26 cellular contexts compared by ENCODE assay signal in genomic region chr17:59238904-59239303, GRCh38.
"Had no signal": no experiment of that assay in that cellular context is flagged by ENCODE, and none has a peak within 500 bp of the region (broad histone marks: within the 10 kb centered on the region; RNA-seq: fewer than 3 reads in every experiment).

No MANE protein-coding gene starts in this region.

- H3K36me3 ChIP-seq: esophagus muscularis mucosa, heart right ventricle, left ventricle myocardium inferior, lower lobe of right lung, suprapubic skin, thyroid gland had no signal

- ATAC-seq: heart right ventricle; left cardiac atrium; lower lobe of right lung; naive thymus-derived CD8-positive, alpha-beta T cell; psoas muscle; right cardiac atrium; stimulated activated naive B cell treated with anti-CD40 and anti-IgM and Interleukin-4, amounts not matched to agents 10 μg/mL and 1 μg/mL and 100 μg/mL, for 72 hours had no signal

- H3K4me1 Mint-ChIP-seq: naive thymus-derived CD8-positive, alpha-beta T cell; nephron progenitor cell; stimulated activated naive B cell treated with anti-CD40 and anti-IgM and Interleukin-4, amounts not matched to agents 10 μg/mL and 1 μg/mL and 100 μg/mL, for 72 hours had no signal

- DNase-seq: dermis blood vessel endothelial cell; effector memory CD4-positive, alpha-beta T cell; foreskin melanocyte; glutamatergic neuron; heart right ventricle; hippocampal formation; left cardiac atrium; left ventricle myocardium inferior; lower lobe of right lung; naive thymus-derived CD8-positive, alpha-beta T cell; nephron progenitor cell; nucleus accumbens; posterior cingulate gyrus; psoas muscle; right cardiac atrium; stimulated activated CD4-positive, alpha-beta T cell treated with anti-CD3 and anti-CD28 coated beads, Interleukin-15, amount 100 ng/mL, for 24 hours; stimulated activated CD4-positive, alpha-beta T cell treated with anti-CD3 and anti-CD28 coated beads, Interleukin-2, amount 100 ng/mL, for 48 hours; stimulated activated naive B cell treated with anti-CD40 and anti-IgM and Interleukin-4, amounts not matched to agents 10 μg/mL and 1 μg/mL and 100 μg/mL, for 72 hours; thyroid gland; trophoblast cell had no signal

- H3K27me3 ChIP-seq: esophagus muscularis mucosa, heart right ventricle, suprapubic skin, thyroid gland had no signal

- H3K4me3 Mint-ChIP-seq: naive thymus-derived CD8-positive, alpha-beta T cell; nephron progenitor cell; stimulated activated naive B cell treated with anti-CD40 and anti-IgM and Interleukin-4, amounts not matched to agents 10 μg/mL and 1 μg/mL and 100 μg/mL, for 72 hours; stimulated activated naive CD8-positive, alpha-beta T cell treated with anti-CD3 and anti-CD28 coated beads, Interleukin-15, Interleukin-2, amounts not matched to agents 100 ng/mL and 50 ng/mL, for 24 hours had no signal

- H3K4me1 ChIP-seq: esophagus muscularis mucosa, heart right ventricle, left ventricle myocardium inferior, lower lobe of right lung, psoas muscle, suprapubic skin had no signal

- H3K27ac ChIP-seq: coronary artery, esophagus muscularis mucosa, heart right ventricle, left ventricle myocardium inferior, lower lobe of right lung, psoas muscle, skin epidermis, suprapubic skin, thyroid gland had no signal

- FAIRE-seq: islet of Langerhans had no signal

- H3K27me3 Mint-ChIP-seq: naive thymus-derived CD8-positive, alpha-beta T cell; stimulated activated naive B cell treated with anti-CD40 and anti-IgM and Interleukin-4, amounts not matched to agents 10 μg/mL and 1 μg/mL and 100 μg/mL, for 72 hours; stimulated activated naive CD8-positive, alpha-beta T cell treated with anti-CD3 and anti-CD28 coated beads, Interleukin-15, Interleukin-2, amounts not matched to agents 100 ng/mL and 50 ng/mL, for 24 hours had no signal

- H3K9me3 Mint-ChIP-seq: naive thymus-derived CD8-positive, alpha-beta T cell; nephron progenitor cell; stimulated activated naive B cell treated with anti-CD40 and anti-IgM and Interleukin-4, amounts not matched to agents 10 μg/mL and 1 μg/mL and 100 μg/mL, for 72 hours; stimulated activated naive CD8-positive, alpha-beta T cell treated with anti-CD3 and anti-CD28 coated beads, Interleukin-15, Interleukin-2, amounts not matched to agents 100 ng/mL and 50 ng/mL, for 24 hours had no signal

- H3K4me3 ChIP-seq: coronary artery, esophagus muscularis mucosa, heart right ventricle, left ventricle myocardium inferior, lower lobe of right lung, psoas muscle, skin epidermis, suprapubic skin, thyroid gland had no signal

- H3K36me3 Mint-ChIP-seq: stimulated activated naive B cell treated with anti-CD40 and anti-IgM and Interleukin-4, amounts not matched to agents 10 μg/mL and 1 μg/mL and 100 μg/mL, for 72 hours had no signal

- H3K27ac Mint-ChIP-seq: nephron progenitor cell; stimulated activated naive B cell treated with anti-CD40 and anti-IgM and Interleukin-4, amounts not matched to agents 10 μg/mL and 1 μg/mL and 100 μg/mL, for 72 hours; stimulated activated naive CD8-positive, alpha-beta T cell treated with anti-CD3 and anti-CD28 coated beads, Interleukin-15, Interleukin-2, amounts not matched to agents 100 ng/mL and 50 ng/mL, for 24 hours had no signal

- H3K9me3 ChIP-seq: esophagus muscularis mucosa, heart right ventricle, left ventricle myocardium inferior, lower lobe of right lung, psoas muscle, suprapubic skin, thyroid gland had no signal
